Comparison of ENCODE assay signal across 1 cellular context in the genomic region with DNA sequence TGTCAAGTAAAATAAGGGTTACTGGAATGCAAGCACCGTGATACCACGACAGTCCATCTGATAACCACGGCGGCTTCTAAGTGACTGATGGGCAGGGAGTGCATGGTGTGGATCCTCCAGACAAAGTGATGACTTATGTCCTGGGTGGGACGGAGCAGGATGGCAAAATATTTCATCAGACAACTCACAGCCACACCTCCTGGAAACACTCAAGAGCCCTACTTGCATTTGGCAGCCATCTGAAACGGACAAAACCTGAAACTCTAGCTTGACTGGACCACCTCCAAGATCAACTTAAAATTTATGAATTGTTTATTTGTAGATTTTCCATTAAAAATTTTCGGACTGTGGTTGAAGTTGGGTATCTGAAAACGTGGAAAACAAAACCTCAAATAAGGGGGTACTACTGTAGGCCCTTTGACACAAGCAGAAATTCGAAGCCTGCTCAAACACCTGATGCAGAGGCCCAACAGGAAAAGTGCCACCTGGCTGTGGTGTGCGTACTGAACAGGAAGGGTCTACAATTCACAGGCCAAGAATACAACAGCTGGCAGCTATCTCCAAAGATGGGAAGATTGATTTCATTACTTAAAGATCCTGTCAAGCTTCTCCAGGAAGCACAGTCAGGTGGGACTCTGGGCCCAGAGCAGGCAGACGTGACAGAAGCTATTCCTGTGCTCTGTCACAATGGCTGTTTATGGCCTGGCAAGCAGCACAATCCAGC.
TF ChIP-seq lines count a peak whose summit lies in the region.

No MANE protein-coding gene starts in this region.

TF ChIP-seq in K562, 482 proteins besides CTCF, POLR2A, EP300 and RAD21 (continued from another document and continues in another):
- TF ChIP-seq, protein P1, sequence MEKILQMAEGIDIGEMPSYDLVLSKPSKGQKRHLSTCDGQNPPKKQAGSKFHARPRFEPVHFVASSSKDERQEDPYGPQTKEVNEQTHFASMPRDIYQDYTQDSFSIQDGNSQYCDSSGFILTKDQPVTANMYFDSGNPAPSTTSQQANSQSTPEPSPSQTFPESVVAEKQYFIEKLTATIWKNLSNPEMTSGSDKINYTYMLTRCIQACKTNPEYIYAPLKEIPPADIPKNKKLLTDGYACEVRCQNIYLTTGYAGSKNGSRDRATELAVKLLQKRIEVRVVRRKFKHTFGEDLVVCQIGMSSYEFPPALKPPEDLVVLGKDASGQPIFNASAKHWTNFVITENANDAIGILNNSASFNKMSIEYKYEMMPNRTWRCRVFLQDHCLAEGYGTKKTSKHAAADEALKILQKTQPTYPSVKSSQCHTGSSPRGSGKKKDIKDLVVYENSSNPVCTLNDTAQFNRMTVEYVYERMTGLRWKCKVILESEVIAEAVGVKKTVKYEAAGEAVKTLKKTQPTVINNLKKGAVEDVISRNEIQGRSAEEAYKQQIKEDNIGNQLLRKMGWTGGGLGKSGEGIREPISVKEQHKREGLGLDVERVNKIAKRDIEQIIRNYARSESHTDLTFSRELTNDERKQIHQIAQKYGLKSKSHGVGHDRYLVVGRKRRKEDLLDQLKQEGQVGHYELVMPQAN (IDR thresholded peaks at IDR 0.05; ENCODE audit: borderline replicate concordance): no peak
- no peak for TF ChIP-seq CAMTA2 (CRISPR knock-in tag; conservative IDR thresholded peaks at IDR 0.05)
- TF ChIP-seq, protein P2, sequence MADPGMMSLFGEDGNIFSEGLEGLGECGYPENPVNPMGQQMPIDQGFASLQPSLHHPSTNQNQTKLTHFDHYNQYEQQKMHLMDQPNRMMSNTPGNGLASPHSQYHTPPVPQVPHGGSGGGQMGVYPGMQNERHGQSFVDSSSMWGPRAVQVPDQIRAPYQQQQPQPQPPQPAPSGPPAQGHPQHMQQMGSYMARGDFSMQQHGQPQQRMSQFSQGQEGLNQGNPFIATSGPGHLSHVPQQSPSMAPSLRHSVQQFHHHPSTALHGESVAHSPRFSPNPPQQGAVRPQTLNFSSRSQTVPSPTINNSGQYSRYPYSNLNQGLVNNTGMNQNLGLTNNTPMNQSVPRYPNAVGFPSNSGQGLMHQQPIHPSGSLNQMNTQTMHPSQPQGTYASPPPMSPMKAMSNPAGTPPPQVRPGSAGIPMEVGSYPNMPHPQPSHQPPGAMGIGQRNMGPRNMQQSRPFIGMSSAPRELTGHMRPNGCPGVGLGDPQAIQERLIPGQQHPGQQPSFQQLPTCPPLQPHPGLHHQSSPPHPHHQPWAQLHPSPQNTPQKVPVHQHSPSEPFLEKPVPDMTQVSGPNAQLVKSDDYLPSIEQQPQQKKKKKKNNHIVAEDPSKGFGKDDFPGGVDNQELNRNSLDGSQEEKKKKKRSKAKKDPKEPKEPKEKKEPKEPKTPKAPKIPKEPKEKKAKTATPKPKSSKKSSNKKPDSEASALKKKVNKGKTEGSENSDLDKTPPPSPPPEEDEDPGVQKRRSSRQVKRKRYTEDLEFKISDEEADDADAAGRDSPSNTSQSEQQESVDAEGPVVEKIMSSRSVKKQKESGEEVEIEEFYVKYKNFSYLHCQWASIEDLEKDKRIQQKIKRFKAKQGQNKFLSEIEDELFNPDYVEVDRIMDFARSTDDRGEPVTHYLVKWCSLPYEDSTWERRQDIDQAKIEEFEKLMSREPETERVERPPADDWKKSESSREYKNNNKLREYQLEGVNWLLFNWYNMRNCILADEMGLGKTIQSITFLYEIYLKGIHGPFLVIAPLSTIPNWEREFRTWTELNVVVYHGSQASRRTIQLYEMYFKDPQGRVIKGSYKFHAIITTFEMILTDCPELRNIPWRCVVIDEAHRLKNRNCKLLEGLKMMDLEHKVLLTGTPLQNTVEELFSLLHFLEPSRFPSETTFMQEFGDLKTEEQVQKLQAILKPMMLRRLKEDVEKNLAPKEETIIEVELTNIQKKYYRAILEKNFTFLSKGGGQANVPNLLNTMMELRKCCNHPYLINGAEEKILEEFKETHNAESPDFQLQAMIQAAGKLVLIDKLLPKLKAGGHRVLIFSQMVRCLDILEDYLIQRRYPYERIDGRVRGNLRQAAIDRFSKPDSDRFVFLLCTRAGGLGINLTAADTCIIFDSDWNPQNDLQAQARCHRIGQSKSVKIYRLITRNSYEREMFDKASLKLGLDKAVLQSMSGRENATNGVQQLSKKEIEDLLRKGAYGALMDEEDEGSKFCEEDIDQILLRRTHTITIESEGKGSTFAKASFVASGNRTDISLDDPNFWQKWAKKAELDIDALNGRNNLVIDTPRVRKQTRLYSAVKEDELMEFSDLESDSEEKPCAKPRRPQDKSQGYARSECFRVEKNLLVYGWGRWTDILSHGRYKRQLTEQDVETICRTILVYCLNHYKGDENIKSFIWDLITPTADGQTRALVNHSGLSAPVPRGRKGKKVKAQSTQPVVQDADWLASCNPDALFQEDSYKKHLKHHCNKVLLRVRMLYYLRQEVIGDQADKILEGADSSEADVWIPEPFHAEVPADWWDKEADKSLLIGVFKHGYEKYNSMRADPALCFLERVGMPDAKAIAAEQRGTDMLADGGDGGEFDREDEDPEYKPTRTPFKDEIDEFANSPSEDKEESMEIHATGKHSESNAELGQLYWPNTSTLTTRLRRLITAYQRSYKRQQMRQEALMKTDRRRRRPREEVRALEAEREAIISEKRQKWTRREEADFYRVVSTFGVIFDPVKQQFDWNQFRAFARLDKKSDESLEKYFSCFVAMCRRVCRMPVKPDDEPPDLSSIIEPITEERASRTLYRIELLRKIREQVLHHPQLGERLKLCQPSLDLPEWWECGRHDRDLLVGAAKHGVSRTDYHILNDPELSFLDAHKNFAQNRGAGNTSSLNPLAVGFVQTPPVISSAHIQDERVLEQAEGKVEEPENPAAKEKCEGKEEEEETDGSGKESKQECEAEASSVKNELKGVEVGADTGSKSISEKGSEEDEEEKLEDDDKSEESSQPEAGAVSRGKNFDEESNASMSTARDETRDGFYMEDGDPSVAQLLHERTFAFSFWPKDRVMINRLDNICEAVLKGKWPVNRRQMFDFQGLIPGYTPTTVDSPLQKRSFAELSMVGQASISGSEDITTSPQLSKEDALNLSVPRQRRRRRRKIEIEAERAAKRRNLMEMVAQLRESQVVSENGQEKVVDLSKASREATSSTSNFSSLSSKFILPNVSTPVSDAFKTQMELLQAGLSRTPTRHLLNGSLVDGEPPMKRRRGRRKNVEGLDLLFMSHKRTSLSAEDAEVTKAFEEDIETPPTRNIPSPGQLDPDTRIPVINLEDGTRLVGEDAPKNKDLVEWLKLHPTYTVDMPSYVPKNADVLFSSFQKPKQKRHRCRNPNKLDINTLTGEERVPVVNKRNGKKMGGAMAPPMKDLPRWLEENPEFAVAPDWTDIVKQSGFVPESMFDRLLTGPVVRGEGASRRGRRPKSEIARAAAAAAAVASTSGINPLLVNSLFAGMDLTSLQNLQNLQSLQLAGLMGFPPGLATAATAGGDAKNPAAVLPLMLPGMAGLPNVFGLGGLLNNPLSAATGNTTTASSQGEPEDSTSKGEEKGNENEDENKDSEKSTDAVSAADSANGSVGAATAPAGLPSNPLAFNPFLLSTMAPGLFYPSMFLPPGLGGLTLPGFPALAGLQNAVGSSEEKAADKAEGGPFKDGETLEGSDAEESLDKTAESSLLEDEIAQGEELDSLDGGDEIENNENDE (IDR thresholded peaks at IDR 0.05; ENCODE audit: low read depth, low read length): no peak
- TF ChIP-seq BCL6 (CRISPR knock-in tag; IDR thresholded peaks at IDR 0.05): no peak
- no peak for TF ChIP-seq ZC3H8 (IDR thresholded peaks at IDR 0.05)
- TF ChIP-seq, protein P3, sequence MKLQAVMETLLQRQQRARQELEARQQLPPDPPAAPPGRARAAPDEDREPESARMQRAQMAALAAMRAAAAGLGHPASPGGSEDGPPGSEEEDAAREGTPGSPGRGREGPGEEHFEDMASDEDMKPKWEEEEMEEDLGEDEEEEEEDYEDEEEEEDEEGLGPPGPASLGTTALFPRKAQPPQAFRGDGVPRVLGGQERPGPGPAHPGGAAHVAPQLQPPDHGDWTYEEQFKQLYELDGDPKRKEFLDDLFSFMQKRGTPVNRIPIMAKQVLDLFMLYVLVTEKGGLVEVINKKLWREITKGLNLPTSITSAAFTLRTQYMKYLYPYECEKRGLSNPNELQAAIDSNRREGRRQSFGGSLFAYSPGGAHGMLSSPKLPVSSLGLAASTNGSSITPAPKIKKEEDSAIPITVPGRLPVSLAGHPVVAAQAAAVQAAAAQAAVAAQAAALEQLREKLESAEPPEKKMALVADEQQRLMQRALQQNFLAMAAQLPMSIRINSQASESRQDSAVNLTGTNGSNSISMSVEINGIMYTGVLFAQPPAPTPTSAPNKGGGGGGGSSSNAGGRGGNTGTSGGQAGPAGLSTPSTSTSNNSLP (IDR thresholded peaks at IDR 0.05; ENCODE audit: borderline replicate concordance, low read depth, low read length): no peak
- TF ChIP-seq, protein P4, sequence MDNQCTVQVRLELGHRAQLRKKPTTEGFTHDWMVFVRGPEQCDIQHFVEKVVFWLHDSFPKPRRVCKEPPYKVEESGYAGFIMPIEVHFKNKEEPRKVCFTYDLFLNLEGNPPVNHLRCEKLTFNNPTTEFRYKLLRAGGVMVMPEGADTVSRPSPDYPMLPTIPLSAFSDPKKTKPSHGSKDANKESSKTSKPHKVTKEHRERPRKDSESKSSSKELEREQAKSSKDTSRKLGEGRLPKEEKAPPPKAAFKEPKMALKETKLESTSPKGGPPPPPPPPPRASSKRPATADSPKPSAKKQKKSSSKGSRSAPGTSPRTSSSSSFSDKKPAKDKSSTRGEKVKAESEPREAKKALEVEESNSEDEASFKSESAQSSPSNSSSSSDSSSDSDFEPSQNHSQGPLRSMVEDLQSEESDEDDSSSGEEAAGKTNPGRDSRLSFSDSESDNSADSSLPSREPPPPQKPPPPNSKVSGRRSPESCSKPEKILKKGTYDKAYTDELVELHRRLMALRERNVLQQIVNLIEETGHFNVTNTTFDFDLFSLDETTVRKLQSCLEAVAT (IDR thresholded peaks at IDR 0.05): no peak
- TF ChIP-seq, protein P5, sequence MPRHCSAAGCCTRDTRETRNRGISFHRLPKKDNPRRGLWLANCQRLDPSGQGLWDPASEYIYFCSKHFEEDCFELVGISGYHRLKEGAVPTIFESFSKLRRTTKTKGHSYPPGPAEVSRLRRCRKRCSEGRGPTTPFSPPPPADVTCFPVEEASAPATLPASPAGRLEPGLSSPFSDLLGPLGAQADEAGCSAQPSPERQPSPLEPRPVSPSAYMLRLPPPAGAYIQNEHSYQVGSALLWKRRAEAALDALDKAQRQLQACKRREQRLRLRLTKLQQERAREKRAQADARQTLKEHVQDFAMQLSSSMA (CRISPR knock-in tag; IDR thresholded peaks at IDR 0.05): no peak
- TF ChIP-seq PTTG1 (tag; IDR thresholded peaks at IDR 0.05; ENCODE audit: low read depth): peak; percentile 53; the same call in 1 of the 2 replicates
- peak; percentile 90 for TF ChIP-seq HDAC8 (tag; IDR thresholded peaks at IDR 0.05)
- TF ChIP-seq ZNF212 (CRISPR knock-in tag; IDR thresholded peaks at IDR 0.05): no peak
- TF ChIP-seq CREM (IDR thresholded peaks at IDR 0.05; ENCODE audit: low read depth): no peak
- no peak for TF ChIP-seq HNRNPK (IDR thresholded peaks at IDR 0.05; ENCODE audit: low read depth, low read length, poor library complexity, severe bottlenecking)
- no peak for TF ChIP-seq ZKSCAN1 (IDR thresholded peaks at IDR 0.05; ENCODE audit: low read depth, low read length)
- TF ChIP-seq RCOR1 (IDR thresholded peaks at IDR 0.05; ENCODE audit: borderline replicate concordance in 1 of 2, low read depth in 2 of 2, low read length in 2 of 2): peak in 1 of 2 experiments; percentile 68; a peak in 1 of 4 replicates
- no peak for TF ChIP-seq CHD2 (IDR thresholded peaks at IDR 0.05; ENCODE audit: low read depth, low read length)
- TF ChIP-seq, protein P6, sequence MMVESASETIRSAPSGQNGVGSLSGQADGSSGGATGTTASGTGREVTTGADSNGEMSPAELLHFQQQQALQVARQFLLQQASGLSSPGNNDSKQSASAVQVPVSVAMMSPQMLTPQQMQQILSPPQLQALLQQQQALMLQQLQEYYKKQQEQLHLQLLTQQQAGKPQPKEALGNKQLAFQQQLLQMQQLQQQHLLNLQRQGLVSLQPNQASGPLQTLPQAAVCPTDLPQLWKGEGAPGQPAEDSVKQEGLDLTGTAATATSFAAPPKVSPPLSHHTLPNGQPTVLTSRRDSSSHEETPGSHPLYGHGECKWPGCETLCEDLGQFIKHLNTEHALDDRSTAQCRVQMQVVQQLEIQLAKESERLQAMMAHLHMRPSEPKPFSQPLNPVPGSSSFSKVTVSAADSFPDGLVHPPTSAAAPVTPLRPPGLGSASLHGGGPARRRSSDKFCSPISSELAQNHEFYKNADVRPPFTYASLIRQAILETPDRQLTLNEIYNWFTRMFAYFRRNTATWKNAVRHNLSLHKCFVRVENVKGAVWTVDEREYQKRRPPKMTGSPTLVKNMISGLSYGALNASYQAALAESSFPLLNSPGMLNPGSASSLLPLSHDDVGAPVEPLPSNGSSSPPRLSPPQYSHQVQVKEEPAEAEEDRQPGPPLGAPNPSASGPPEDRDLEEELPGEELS (CRISPR knock-in tag; IDR thresholded peaks at IDR 0.05; ENCODE audit: borderline replicate concordance): no peak
- TF ChIP-seq, protein P7, sequence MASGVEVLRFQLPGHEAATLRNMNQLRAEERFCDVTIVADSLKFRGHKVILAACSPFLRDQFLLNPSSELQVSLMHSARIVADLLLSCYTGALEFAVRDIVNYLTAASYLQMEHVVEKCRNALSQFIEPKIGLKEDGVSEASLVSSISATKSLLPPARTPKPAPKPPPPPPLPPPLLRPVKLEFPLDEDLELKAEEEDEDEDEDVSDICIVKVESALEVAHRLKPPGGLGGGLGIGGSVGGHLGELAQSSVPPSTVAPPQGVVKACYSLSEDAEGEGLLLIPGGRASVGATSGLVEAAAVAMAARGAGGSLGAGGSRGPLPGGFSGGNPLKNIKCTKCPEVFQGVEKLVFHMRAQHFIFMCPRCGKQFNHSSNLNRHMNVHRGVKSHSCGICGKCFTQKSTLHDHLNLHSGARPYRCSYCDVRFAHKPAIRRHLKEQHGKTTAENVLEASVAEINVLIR (CRISPR knock-in tag; IDR thresholded peaks at IDR 0.05): no peak
- no peak for TF ChIP-seq RUNX1 (IDR thresholded peaks at IDR 0.05; ENCODE audit: low read depth)
- TF ChIP-seq SRF (CRISPR knock-in tag; IDR thresholded peaks at IDR 0.05): no peak
- TF ChIP-seq ZNF766 (CRISPR knock-in tag; conservative IDR thresholded peaks at IDR 0.05): 0 out of 2 replicates have a peak, but pooled peaks have one; percentile 29
- TF ChIP-seq RBM25 (IDR thresholded peaks at IDR 0.05; ENCODE audit: low read depth, low read length, severe bottlenecking): no peak
- TF ChIP-seq ARID1B (IDR thresholded peaks at IDR 0.05): peak; percentile 31; the same call in 1 of the 2 replicates
- no peak for TF ChIP-seq ZNF57 (CRISPR knock-in tag; IDR thresholded peaks at IDR 0.05)
- no peak for TF ChIP-seq MAFK (IDR thresholded peaks at IDR 0.05; ENCODE audit: low read length)
- peak; percentile 55 to 84; a peak in 2 of 4 replicates for TF ChIP-seq TRIM24 (IDR thresholded peaks at IDR 0.05)
- TF ChIP-seq, protein P8, sequence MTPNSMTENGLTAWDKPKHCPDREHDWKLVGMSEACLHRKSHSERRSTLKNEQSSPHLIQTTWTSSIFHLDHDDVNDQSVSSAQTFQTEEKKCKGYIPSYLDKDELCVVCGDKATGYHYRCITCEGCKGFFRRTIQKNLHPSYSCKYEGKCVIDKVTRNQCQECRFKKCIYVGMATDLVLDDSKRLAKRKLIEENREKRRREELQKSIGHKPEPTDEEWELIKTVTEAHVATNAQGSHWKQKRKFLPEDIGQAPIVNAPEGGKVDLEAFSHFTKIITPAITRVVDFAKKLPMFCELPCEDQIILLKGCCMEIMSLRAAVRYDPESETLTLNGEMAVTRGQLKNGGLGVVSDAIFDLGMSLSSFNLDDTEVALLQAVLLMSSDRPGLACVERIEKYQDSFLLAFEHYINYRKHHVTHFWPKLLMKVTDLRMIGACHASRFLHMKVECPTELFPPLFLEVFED (CRISPR knock-in tag; conservative IDR thresholded peaks at IDR 0.05): peak; percentile 39; the same call in 1 of the 2 replicates
- TF ChIP-seq CCNT2 (IDR thresholded peaks at IDR 0.05; ENCODE audit: borderline replicate concordance, extremely low read depth, insufficient read length, low read depth, low read length): no peak
- TF ChIP-seq NCOA4 (IDR thresholded peaks at IDR 0.05; ENCODE audit: partially characterized antibody): no peak
- no peak for TF ChIP-seq MIER1 (IDR thresholded peaks at IDR 0.05; ENCODE audit: low read depth)
- no peak for TF ChIP-seq DACH1 (IDR thresholded peaks at IDR 0.05; ENCODE audit: partially characterized antibody)
- TF ChIP-seq SRSF1 (IDR thresholded peaks at IDR 0.05; ENCODE audit: low read depth, low read length): no peak
